Comparison of ENCODE assay signal across 35 cellular contexts in genomic region chr19:7689165-7689564, GRCh38. TPM values are rescaled to one million over a fixed set of nuclear protein-coding genes. Genes with fewer than 3 reads are reported as not detected.
"Had no signal": no experiment of that assay in that cellular context is flagged by ENCODE, and none has a peak within 500 bp of the region (broad histone marks: within the 10 kb centered on the region; RNA-seq: fewer than 3 reads in every experiment).

No MANE protein-coding gene starts in this region.

- H3K27me3 ChIP-seq: body of pancreas, Peyer's patch, SJSA1 had no signal

- H3K36me3 ChIP-seq: breast epithelium had no signal

- H3K27me3 Mint-ChIP-seq: activated CD4-positive, alpha-beta T cell treated with anti-CD3 and anti-CD28 coated beads for 36 hours; activated CD4-positive, alpha-beta T cell treated with anti-CD3 and anti-CD28 coated beads, Interleukin-2, amount 10 ng/mL, durations not matched to agents 7 days and 5 days; activated naive CD4-positive, alpha-beta T cell treated with anti-CD3 and anti-CD28 coated beads, Interleukin-2, amount 50 U/mL, for 24 hours; activated naive CD8-positive, alpha-beta T cell treated with anti-CD3 and anti-CD28 coated beads, Interleukin-2, amount 10 ng/mL, durations not matched to agents 7 days and 5 days had no signal

- H3K27ac ChIP-seq: body of pancreas, breast epithelium, Peyer's patch, SJSA1 had no signal

- ATAC-seq: activated CD4-positive, alpha-beta T cell treated with anti-CD3 and anti-CD28 coated beads for 36 hours; activated CD4-positive, CD25-positive, alpha-beta regulatory T cell treated with anti-CD3 and anti-CD28 coated beads, Interleukin-2, amount 50 U/mL, for 24 hours; activated CD8-positive, alpha-beta T cell treated with anti-CD3 and anti-CD28 coated beads, Interleukin-2, amount 10 ng/mL, durations not matched to agents 7 days and 5 days; body of pancreas; PC-3 had no signal

- H3K4me1 Mint-ChIP-seq: activated CD4-positive, alpha-beta T cell treated with anti-CD3 and anti-CD28 coated beads for 36 hours; activated CD4-positive, alpha-beta T cell treated with anti-CD3 and anti-CD28 coated beads, Interleukin-2, amount 10 ng/mL, durations not matched to agents 7 days and 5 days; activated naive CD8-positive, alpha-beta T cell treated with anti-CD3 and anti-CD28 coated beads, Interleukin-2, amount 10 ng/mL, durations not matched to agents 7 days and 5 days had no signal

- H3K36me3 Mint-ChIP-seq: activated naive CD4-positive, alpha-beta T cell treated with anti-CD3 and anti-CD28 coated beads, Interleukin-2, amount 50 U/mL, for 24 hours had no signal

- DNase-seq: activated CD4-positive, alpha-beta T cell treated with anti-CD3 and anti-CD28 coated beads for 36 hours; activated CD4-positive, alpha-beta T cell treated with anti-CD3 and anti-CD28 coated beads, Interleukin-2, amount 10 ng/mL, durations not matched to agents 7 days and 5 days; activated CD4-positive, alpha-beta T cell treated with anti-CD3 and anti-CD28 coated beads, Interleukin-2, amount 50 U/mL, for 48 hours; activated CD8-positive, alpha-beta T cell treated with anti-CD3 and anti-CD28 coated beads, Interleukin-2, amount 10 ng/mL, durations not matched to agents 7 days and 5 days; activated gamma-delta T cell; activated naive CD4-positive, alpha-beta T cell treated with Interleukin-2 at 50 U/mL for 16 hours; activated naive CD8-positive, alpha-beta T cell treated with anti-CD3 and anti-CD28 coated beads, Interleukin-2, amount 10 ng/mL, durations not matched to agents 7 days and 5 days; activated T-cell treated with anti-CD3 and anti-CD28 coated beads, Interleukin-2, amount 50 U/mL, for 24 hours; body of pancreas; Kasumi-1; MG63; NCI-H1048; NCI-H1105 treated with DMSO at 0.1 percent for 48 hours; NCI-H1436; NCI-H1694; NCI-H1930; NCI-H345; NCI-H748 treated with DMSO at 0.1 percent for 48 hours; NK-92 treated with Interleukin-12 subunit alpha and Interleukin-12 subunit beta, amount 100 ng/mL, for 24 hours; PC-3; Peyer's patch; RPMI8226; SHP77 treated with DMSO at 0.1 percent for 48 hours; SK-N-SH had no signal

- H3K9me2 ChIP-seq: SK-N-SH had no signal

- H3K4me1 ChIP-seq: body of pancreas, breast epithelium, SJSA1 had no signal

- H3K9me3 ChIP-seq: body of pancreas, breast epithelium, Peyer's patch, SJSA1, SK-N-SH had no signal

- H3K4me2 ChIP-seq: SK-N-SH had no signal

- H3K4me3 ChIP-seq: body of pancreas, breast epithelium, MG63, Peyer's patch, SJSA1 had no signal

- H3K9me3 Mint-ChIP-seq: activated CD4-positive, alpha-beta T cell treated with anti-CD3 and anti-CD28 coated beads, Interleukin-2, amount 10 ng/mL, durations not matched to agents 7 days and 5 days; activated naive CD4-positive, alpha-beta T cell treated with anti-CD3 and anti-CD28 coated beads, Interleukin-2, amount 50 U/mL, for 24 hours; activated naive CD8-positive, alpha-beta T cell treated with anti-CD3 and anti-CD28 coated beads, Interleukin-2, amount 10 ng/mL, durations not matched to agents 7 days and 5 days; activated T-cell treated with anti-CD3 and anti-CD28 coated beads, Interleukin-2, amount 50 U/mL, for 24 hours; activated T-helper 2 cell treated with anti-CD3 and anti-CD28 coated beads, Interferon-gamma antibody, Interleukin-2, Interleukin-4, amounts not matched to agents 10 μg/mL and 5 μg/mL and 100 μg/mL, durations not matched to agents 14 hours and 24 hours and 36 hours; T-helper 1 cell treated with Interleukin-12 subunit alpha and Interleukin-12 subunit beta and Interleukin-4 antibody, amounts not matched to agents 30 μg/mL and 1 μg/mL, for 36 hours; T-helper 2 cell treated with Interferon-gamma antibody and Interleukin-4, amounts not matched to agents 5 μg/mL and 100 μg/mL, for 36 hours had no signal

- H3K27ac Mint-ChIP-seq: activated CD4-positive, alpha-beta T cell treated with anti-CD3 and anti-CD28 coated beads for 36 hours; activated CD4-positive, alpha-beta T cell treated with anti-CD3 and anti-CD28 coated beads, Interleukin-2, amount 10 ng/mL, durations not matched to agents 7 days and 5 days; activated CD8-positive, alpha-beta T cell treated with anti-CD3 and anti-CD28 coated beads, Interleukin-2, amount 10 ng/mL, durations not matched to agents 7 days and 5 days; activated naive CD4-positive, alpha-beta T cell treated with anti-CD3 and anti-CD28 coated beads, Interleukin-2, amount 50 U/mL, for 24 hours; activated naive CD8-positive, alpha-beta T cell treated with anti-CD3 and anti-CD28 coated beads, Interleukin-2, amount 10 ng/mL, durations not matched to agents 7 days and 5 days; activated T-cell treated with anti-CD3 and anti-CD28 coated beads, Interleukin-2, amount 50 U/mL, for 24 hours; activated T-helper 2 cell treated with anti-CD3 and anti-CD28 coated beads, Interferon-gamma antibody, Interleukin-2, Interleukin-4, amounts not matched to agents 10 μg/mL and 5 μg/mL and 100 μg/mL, durations not matched to agents 14 hours and 24 hours and 36 hours; T-helper 1 cell treated with Interleukin-12 subunit alpha and Interleukin-12 subunit beta and Interleukin-4 antibody, amounts not matched to agents 30 μg/mL and 1 μg/mL, for 36 hours; T-helper 2 cell treated with Interferon-gamma antibody and Interleukin-4, amounts not matched to agents 5 μg/mL and 100 μg/mL, for 36 hours had no signal

- H3K9ac ChIP-seq: SK-N-SH had no signal

- FAIRE-seq: astrocyte, TTC549 had no signal

- H3K4me3 Mint-ChIP-seq: activated CD4-positive, alpha-beta T cell treated with anti-CD3 and anti-CD28 coated beads for 36 hours; activated CD4-positive, alpha-beta T cell treated with anti-CD3 and anti-CD28 coated beads, Interleukin-2, amount 10 ng/mL, durations not matched to agents 7 days and 5 days; activated CD8-positive, alpha-beta T cell treated with anti-CD3 and anti-CD28 coated beads, Interleukin-2, amount 10 ng/mL, durations not matched to agents 7 days and 5 days; activated naive CD4-positive, alpha-beta T cell treated with anti-CD3 and anti-CD28 coated beads, Interleukin-2, amount 50 U/mL, for 24 hours; activated naive CD8-positive, alpha-beta T cell treated with anti-CD3 and anti-CD28 coated beads, Interleukin-2, amount 10 ng/mL, durations not matched to agents 7 days and 5 days; activated T-cell treated with anti-CD3 and anti-CD28 coated beads, Interleukin-2, amount 50 U/mL, for 24 hours; T-helper 1 cell treated with Interleukin-12 subunit alpha and Interleukin-12 subunit beta and Interleukin-4 antibody, amounts not matched to agents 30 μg/mL and 1 μg/mL, for 36 hours; T-helper 2 cell treated with Interferon-gamma antibody and Interleukin-4, amounts not matched to agents 5 μg/mL and 100 μg/mL, for 36 hours had no signal

RNA-seq across cellular contexts. Expression of gene MCEMP1, which starts 12.3 kb away (rescaled TPM):
- total RNA-seq: activated CD4-positive, alpha-beta T cell treated with anti-CD3 and anti-CD28 coated beads for 36 hours; activated CD4-positive, alpha-beta T cell treated with anti-CD3 and anti-CD28 coated beads, Interleukin-2, amount 10 ng/mL, durations not matched to agents 7 days and 5 days; activated CD8-positive, alpha-beta T cell treated with anti-CD3 and anti-CD28 coated beads, Interleukin-2, amount 10 ng/mL, durations not matched to agents 7 days and 5 days; activated naive CD8-positive, alpha-beta T cell treated with anti-CD3 and anti-CD28 coated beads, Interleukin-2, amount 10 ng/mL, durations not matched to agents 7 days and 5 days; activated T-helper 2 cell treated with anti-CD3 and anti-CD28 coated beads, Interferon-gamma antibody, Interleukin-2, Interleukin-4, amounts not matched to agents 10 μg/mL and 5 μg/mL and 100 μg/mL, durations not matched to agents 14 hours and 24 hours and 36 hours; astrocyte; body of pancreas; NCI-H460; PC-3; Peyer's patch; SJSA1 had no signal
- polyA plus RNA-seq: SK-N-SH had no signal

RNA-seq across cellular contexts. Expression of gene FCER2, which starts 12.8 kb away (rescaled TPM):
- total RNA-seq: astrocyte, body of pancreas, cardiac septum, NCI-H460, PC-3, SJSA1 had no signal
- polyA plus RNA-seq: SK-N-SH had no signal

RNA-seq across cellular contexts. Expression of gene RETN, which starts 20.3 kb away (rescaled TPM):
- total RNA-seq: activated CD4-positive, alpha-beta T cell treated with anti-CD3 and anti-CD28 coated beads for 36 hours; activated CD4-positive, alpha-beta T cell treated with anti-CD3 and anti-CD28 coated beads, Interleukin-2, amount 10 ng/mL, durations not matched to agents 7 days and 5 days; activated T-helper 2 cell treated with anti-CD3 and anti-CD28 coated beads, Interferon-gamma antibody, Interleukin-2, Interleukin-4, amounts not matched to agents 10 μg/mL and 5 μg/mL and 100 μg/mL, durations not matched to agents 14 hours and 24 hours and 36 hours; astrocyte; body of pancreas; breast epithelium; NCI-H460; PC-3; Peyer's patch; SJSA1 had no signal
- polyA plus RNA-seq: SK-N-SH had no signal

RNA-seq across cellular contexts. Expression of gene CLEC4G, which starts 42.7 kb away (rescaled TPM):
- total RNA-seq: activated CD4-positive, alpha-beta T cell treated with anti-CD3 and anti-CD28 coated beads for 36 hours; activated CD4-positive, alpha-beta T cell treated with anti-CD3 and anti-CD28 coated beads, Interleukin-2, amount 10 ng/mL, durations not matched to agents 7 days and 5 days; activated CD8-positive, alpha-beta T cell treated with anti-CD3 and anti-CD28 coated beads, Interleukin-2, amount 10 ng/mL, durations not matched to agents 7 days and 5 days; activated naive CD8-positive, alpha-beta T cell treated with anti-CD3 and anti-CD28 coated beads, Interleukin-2, amount 10 ng/mL, durations not matched to agents 7 days and 5 days; activated T-helper 2 cell treated with anti-CD3 and anti-CD28 coated beads, Interferon-gamma antibody, Interleukin-2, Interleukin-4, amounts not matched to agents 10 μg/mL and 5 μg/mL and 100 μg/mL, durations not matched to agents 14 hours and 24 hours and 36 hours; astrocyte; NCI-H460; PC-3; SJSA1 had no signal
- polyA plus RNA-seq: SK-N-SH had no signal
